ENCODE assay signal across 18 cellular contexts in genomic region chrX:370963-371745, GRCh38. TPM values are rescaled to one million over a fixed set of nuclear protein-coding genes. Genes with fewer than 3 reads are reported as not detected.
DNase-seq lines count a peak whose midpoint lies in the region; FAIRE-seq and TF ChIP-seq lines count a peak whose summit lies in the region.
"Had no signal": no experiment of that assay in that cellular context is flagged by ENCODE, and none has a peak within 500 bp of the region (broad histone marks: within the 10 kb centered on the region; RNA-seq: fewer than 3 reads in every experiment).

No MANE protein-coding gene starts in this region.

- no peak overlapping the region for H3K4me3 ChIP-seq in kidney (ENCODE audit: low read length in 2 of 2)
- no peak overlapping the region for H3K4me3 ChIP-seq in spleen
- H3K4me3 ChIP-seq: adrenal gland, HAP-1, skin epidermis had no signal

- no peak overlapping the region for H3K27ac Mint-ChIP-seq in activated naive CD8-positive, alpha-beta T cell
- H3K27ac Mint-ChIP-seq: activated CD4-positive, alpha-beta T cell treated with anti-CD3 and anti-CD28 coated beads, Interleukin-2, amount 10 ng/mL, durations not matched to agents 24 days and 14 days had no signal

- intact Hi-C loops in kidney (cut with DNase I) (no loop called here), spleen (cut with DNase I; ENCODE audit: low total_unique reads) (no loop called here)

- H3K4me1 ChIP-seq in kidney (ENCODE audit: control insufficient read depth in 1 of 2, insufficient read depth in 1 of 2, low read depth in 1 of 2, low read length in 2 of 2) = peaks cover 0 to 7% of the 10 kb centered on the region in 2 donors
- peaks cover 11 to 49% (median 23%) of the 10 kb centered on the region in 6 donors for H3K4me1 ChIP-seq in spleen
- H3K4me1 ChIP-seq: BE2C, HAP-1 had no signal

- H3K9me3 Mint-ChIP-seq in activated naive CD8-positive, alpha-beta T cell (ENCODE audit: low read depth) = no peaks in the 10 kb centered on the region
- H3K9me3 Mint-ChIP-seq: activated CD4-positive, alpha-beta T cell treated with anti-CD3 and anti-CD28 coated beads, Interleukin-2, amount 10 ng/mL, durations not matched to agents 24 days and 14 days; activated T-cell treated with anti-CD3 and anti-CD28 coated beads, Interleukin-2, amount 50 U/mL, for 4 hours had no signal

- no peak for FAIRE-seq in kidney (lab: Jason Lieb, UNC)

- peaks cover 30% of the 10 kb centered on the region for H3K4me1 Mint-ChIP-seq in activated naive CD8-positive, alpha-beta T cell (ENCODE audit: low read depth)

- H3K9me3 ChIP-seq in KOPT-K1 (ENCODE audit: insufficient read depth, low read length, poor library complexity, severe bottlenecking) = no peaks in the 10 kb centered on the region
- H3K9me3 ChIP-seq in kidney (ENCODE audit: control insufficient read depth in 1 of 2, low read length in 2 of 2) = no peaks in the 10 kb centered on the region
- H3K9me3 ChIP-seq in spleen = no peaks in the 10 kb centered on the region
- H3K9me3 ChIP-seq: adrenal gland, BE2C, HAP-1 had no signal

- H3K27ac ChIP-seq in KOPT-K1 (ENCODE audit: low read depth, low read length, poor library complexity, severe bottlenecking) (peak overlapping the region; percentile 96), kidney (ENCODE audit: low read depth in 2 of 2, low read length in 2 of 2) (no peak overlapping the region), spleen (no peak overlapping the region)
- H3K27ac ChIP-seq: adrenal gland, KMS-11, skin epidermis had no signal

- TF ChIP-seq CTCF in kidney (IDR thresholded peaks at IDR 0.05; ENCODE audit: borderline replicate concordance, extremely low read depth, insufficient read depth) = no peak
- no peak for TF ChIP-seq CTCF in spleen (IDR thresholded peaks at IDR 0.05 in 8 of 11, conservative IDR thresholded peaks at IDR 0.05 in 3 of 11)

- peaks cover 0 to 60% (median 32%) of the 10 kb centered on the region in 7 donors for H3K27me3 ChIP-seq in spleen (replicated peaks in 1 of 7)

- DNase-seq in kidney (peak; percentile 64), spleen (peak; percentile 56), GM03348 (ENCODE audit: low spot score) (no peak)
- no peak for DNase-seq in activated CD4-positive, alpha-beta T cell treated with anti-CD3 and anti-CD28 coated beads, Interleukin-2, amount 50 U/mL, for 1 hour
- no peak for DNase-seq in stimulated activated CD4-positive, alpha-beta T cell treated with anti-CD3 and anti-CD28 coated beads, Interleukin-4, amount 100 ng/mL, for 1 hour
- DNase-seq: activated CD4-positive, alpha-beta T cell treated with anti-CD3 and anti-CD28 coated beads, Interleukin-2, amount 10 ng/mL, durations not matched to agents 24 days and 14 days; activated T-cell treated with anti-CD3 and anti-CD28 coated beads, Interleukin-2, amount 50 U/mL, for 4 hours; adrenal gland; BE2C; effector CD8-positive, alpha-beta T cell; hippocampal formation; NCI-H1105; occipital lobe had no signal

- no peak for TF ChIP-seq POLR2A in spleen (IDR thresholded peaks at IDR 0.05)

- H3K27me3 Mint-ChIP-seq in activated naive CD8-positive, alpha-beta T cell = peaks cover 16% of the 10 kb centered on the region

- peak overlapping the region; percentile 85 for H3K4me3 Mint-ChIP-seq in activated naive CD8-positive, alpha-beta T cell

- WGBS in spleen, 5 donors = 77 to 90% (median 87%) methylated on average over 47 to 48 of the region's 48 CpGs

- no peak overlapping the region for H3K9ac ChIP-seq in kidney (ENCODE audit: low read length in 2 of 2)
- H3K9ac ChIP-seq: KMS-11 had no signal

- H3K36me3 Mint-ChIP-seq in activated naive CD8-positive, alpha-beta T cell = peaks cover 2% of the 10 kb centered on the region

- H3K36me3 ChIP-seq in KOPT-K1 (ENCODE audit: insufficient read depth, low read length) (peaks cover 10% of the 10 kb centered on the region; the same call in 1 of the 2 replicates), kidney (ENCODE audit: control insufficient read depth in 1 of 2, insufficient read depth in 2 of 2, low read length in 2 of 2) (no peaks in the 10 kb centered on the region), spleen (no peaks in the 10 kb centered on the region)
- H3K36me3 ChIP-seq: adrenal gland, BE2C, HAP-1 had no signal

RNA-seq across cellular contexts. Expression of gene PPP2R3B, which starts 15.6 kb away (rescaled TPM):
- total RNA-seq in kidney = 14.4 TPM
- polyA plus RNA-seq in kidney (ENCODE audit: insufficient read depth, low read depth, low replicate concordance) = 14.1 TPM
- 10 to 100 TPM; 12.6 to 34.2 (median 24.4) TPM for total RNA-seq in spleen
- 10 to 100 TPM; 27.0 to 62.2 (median 45.8) TPM for polyA plus RNA-seq in spleen

RNA-seq across cellular contexts. Expression of gene GTPBP6, which starts 52.6 kb away (rescaled TPM):
- total RNA-seq in kidney (50.1 TPM), spleen (10 to 100 TPM; 25.4 to 50.4 (median 37.6) TPM)
- polyA plus RNA-seq in kidney (ENCODE audit: insufficient read depth, low read depth, low replicate concordance) (61.9 TPM), spleen (10 to 100 TPM; 43.8 to 69.4 (median 43.9) TPM)

Comparison
In these comparisons a context has a peak if more than half of its experiments do, and no peak if none do; other contexts are left out.
1. DNase-seq: peak in kidney (single experiment) and spleen (single experiment); none in activated CD4-positive, alpha-beta T cell treated with anti-CD3 and anti-CD28 coated beads, Interleukin-2, amount 50 U/mL, for 1 hour (single experiment), GM03348 (single experiment) and stimulated activated CD4-positive, alpha-beta T cell treated with anti-CD3 and anti-CD28 coated beads, Interleukin-4, amount 100 ng/mL, for 1 hour (single experiment).